In genomic region chr3:112376413-112376812, GRCh38 we compare ENCODE assay signal across 32 cellular contexts. TPM values are rescaled to one million over a fixed set of nuclear protein-coding genes. Genes with fewer than 3 reads are reported as not detected.
A peak's percentile ranks its signal among the peaks of the same experiment; 100 is the strongest.
DNase-seq lines count a peak whose midpoint lies in the region; ATAC-seq and TF ChIP-seq lines count a peak whose summit lies in the region.
"Had no signal": no experiment of that assay in that cellular context is flagged by ENCODE, and none has a peak within 500 bp of the region (broad histone marks: within the 10 kb centered on the region; RNA-seq: fewer than 3 reads in every experiment).

No MANE protein-coding gene starts in this region.

- H3K27ac ChIP-seq in heart left ventricle (peak overlapping the region in 9 of 12 donors; percentile 3 to 85 (median 39)), hepatocyte (peak overlapping the region; percentile 15), thyroid gland (peak overlapping the region; percentile 93 to 97 (median 94)), tibial nerve (no peak overlapping the region)
- H3K27ac ChIP-seq: HL-60, parathyroid adenoma, testis had no signal

- H3K9me3 ChIP-seq in heart left ventricle (no peaks in the 10 kb centered on the region), hepatocyte (ENCODE audit: low read depth) (no peaks in the 10 kb centered on the region), thyroid gland (no peaks in the 10 kb centered on the region), tibial nerve (no peaks in the 10 kb centered on the region), mucosa of descending colon (no peaks in the 10 kb centered on the region)
- H3K9me3 ChIP-seq: BE2C, SK-N-SH, spleen, testis, uterus had no signal

- H3K4me1 ChIP-seq in heart left ventricle: peaks cover 0 to 62% (median 20%) of the 10 kb centered on the region in 12 donors
- H3K4me1 ChIP-seq in hepatocyte (ENCODE audit: insufficient read depth): peaks cover 11% of the 10 kb centered on the region
- peaks cover 54 to 62% of the 10 kb centered on the region in 2 donors for H3K4me1 ChIP-seq in thyroid gland
- peaks cover 0 to 39% (median 9%) of the 10 kb centered on the region in 4 donors for H3K4me1 ChIP-seq in tibial nerve
- no peaks in the 10 kb centered on the region for H3K4me1 ChIP-seq in mucosa of descending colon (ENCODE audit: low read depth)
- H3K4me1 ChIP-seq: BE2C, testis had no signal

- TF ChIP-seq POLR2A in heart left ventricle (IDR thresholded peaks at IDR 0.05) (no peak), thyroid gland (IDR thresholded peaks at IDR 0.05) (no peak), tibial nerve (IDR thresholded peaks at IDR 0.05) (no peak)

- no peaks in the 10 kb centered on the region for H3K9me2 ChIP-seq in hepatocyte (replicated peaks; ENCODE audit: insufficient read depth)
- H3K9me2 ChIP-seq: SK-N-SH had no signal

- ATAC-seq in heart left ventricle (peak in 1 of 4 donors; percentile 23), Right ventricle myocardium superior (ENCODE audit: poor library complexity) (no peak), mucosa of descending colon (no peak), HG03095 (IDR thresholded peaks at IDR 0.05; ENCODE audit: unreplicated experiment) (no peak)
- ATAC-seq: activated CD4-positive, CD25-positive, alpha-beta regulatory T cell treated with anti-CD3 and anti-CD28 coated beads, Interleukin-2, amount 50 U/mL, for 24 hours; activated CD8-positive, alpha-beta T cell treated with anti-CD3 and anti-CD28 coated beads for 36 hours; stimulated activated naive CD8-positive, alpha-beta T cell treated with anti-CD3 and anti-CD28 coated beads, Interleukin-15, Interleukin-2, amounts not matched to agents 100 U/mL and 50 U/mL, for 24 hours had no signal

- H4K20me1 ChIP-seq in hepatocyte (ENCODE audit: insufficient read depth, poor library complexity, severe bottlenecking): no peaks in the 10 kb centered on the region

- no peaks in the 10 kb centered on the region for H3K36me3 ChIP-seq in heart left ventricle
- H3K36me3 ChIP-seq in hepatocyte (replicated peaks; ENCODE audit: insufficient read depth, low read depth): no peaks in the 10 kb centered on the region
- H3K36me3 ChIP-seq in thyroid gland: no peaks in the 10 kb centered on the region
- H3K36me3 ChIP-seq in tibial nerve: no peaks in the 10 kb centered on the region
- no peaks in the 10 kb centered on the region for H3K36me3 ChIP-seq in mucosa of descending colon (ENCODE audit: low read depth)
- H3K36me3 ChIP-seq: BE2C, spleen, uterus had no signal

- no peak overlapping the region for H3K4me2 ChIP-seq in hepatocyte
- H3K4me2 ChIP-seq: SK-N-SH had no signal

- H3K27me3 ChIP-seq in heart left ventricle (no peaks in the 10 kb centered on the region), hepatocyte (no peaks in the 10 kb centered on the region), thyroid gland (no peaks in the 10 kb centered on the region), tibial nerve (no peaks in the 10 kb centered on the region)
- H3K27me3 ChIP-seq: BE2C, spleen, testis, uterus had no signal

- intact Hi-C loops in heart left ventricle (cut with DNase I) (no loop called here), Right ventricle myocardium superior (cut with DNase I) (no loop called here), thyroid gland (cut with DNase I) (no loop called here), mucosa of descending colon (cut with DNase I, micrococcal nuclease) (no loop called here)

- 17 to 33% (median 25%) methylated on average over 4 of the region's 4 CpGs for WGBS in heart left ventricle, 4 donors
- WGBS in hepatocyte (ENCODE audit: low lambda C conversion rate, missing lambda C conversion rate): 69% methylated on average over 4 of the region's 4 CpGs
- 47 to 59% methylated on average over 4 of the region's 4 CpGs for WGBS in thyroid gland, 2 donors
- WGBS in tibial nerve, 2 donors: 50 to 56% methylated on average over 4 of the region's 4 CpGs

- no peak overlapping the region for H2AFZ ChIP-seq in hepatocyte

- no peak overlapping the region for H3K4me3 ChIP-seq in heart left ventricle
- H3K4me3 ChIP-seq in hepatocyte: no peak overlapping the region
- no peak overlapping the region for H3K4me3 ChIP-seq in thyroid gland (replicated peaks in 1 of 3)
- no peak overlapping the region for H3K4me3 ChIP-seq in tibial nerve
- H3K4me3 ChIP-seq in mucosa of descending colon: no peak overlapping the region
- H3K4me3 ChIP-seq: lung, spleen, testis, uterus had no signal

- TF ChIP-seq EP300 in tibial nerve (IDR thresholded peaks at IDR 0.05): no peak

- no peak for TF ChIP-seq CTCF in heart left ventricle (IDR thresholded peaks at IDR 0.05)
- TF ChIP-seq CTCF in hepatocyte (IDR thresholded peaks at IDR 0.05; ENCODE audit: poor library complexity): no peak
- no peak for TF ChIP-seq CTCF in thyroid gland (IDR thresholded peaks at IDR 0.05)
- TF ChIP-seq CTCF in tibial nerve (IDR thresholded peaks at IDR 0.05): no peak
- TF ChIP-seq CTCF in mucosa of descending colon (IDR thresholded peaks at IDR 0.05): no peak

- H3K79me2 ChIP-seq in hepatocyte: no peaks in the 10 kb centered on the region
- H3K79me2 ChIP-seq: parathyroid adenoma had no signal

- no peak for DNase-seq in heart left ventricle
- DNase-seq in Right ventricle myocardium superior: no peak
- DNase-seq in UCSD-AML1 (lab: John Stamatoyannopoulos, UW; ENCODE audit: unreplicated experiment): peak; percentile 38
- DNase-seq in hepatocyte (ENCODE audit: low spot score): no peak
- DNase-seq in thyroid gland: peak; percentile 39 to 46
- no peak for DNase-seq in tibial nerve (ENCODE audit: low spot score in 2 of 2)
- no peak for DNase-seq in mucosa of descending colon
- DNase-seq: activated CD8-positive, alpha-beta T cell treated with anti-CD3 and anti-CD28 coated beads for 36 hours; anterior cingulate cortex; BE2C; effector memory CD4-positive, alpha-beta T cell; GOT3; KBM-7; kidney; MM.1S; NCI-H1436; NCI-H2081; NCI-H526; retina; SK-N-SH; spleen; stimulated activated CD4-positive, alpha-beta T cell treated with anti-CD3 and anti-CD28 coated beads, Interleukin-2, amount 100 ng/mL, for 24 hours; stimulated activated naive CD8-positive, alpha-beta T cell treated with anti-CD3 and anti-CD28 coated beads, Interleukin-15, Interleukin-2, amounts not matched to agents 100 U/mL and 50 U/mL, for 24 hours; testis; uterus had no signal

RNA-seq across cellular contexts. Expression of gene CD200, which starts 43.5 kb away (rescaled TPM):
- 10 to 100 TPM in 1 of 9 donors, 1 to 10 TPM in 3, under 1 TPM in 5; 0.26 to 23.9 (median 0.81) TPM for total RNA-seq in heart left ventricle
- polyA plus RNA-seq in heart left ventricle: under 1 TPM; 0.38 to 0.94 TPM
- total RNA-seq in Right ventricle myocardium superior: 0.91 TPM
- 6.7 and 12.6 TPM in 2 replicates for total RNA-seq in hepatocyte
- 14.2 and 16.8 TPM in 2 replicates for polyA plus RNA-seq in hepatocyte
- total RNA-seq in thyroid gland: 10 to 100 TPM; 13.2 to 18.7 (median 15.8) TPM
- 10 to 100 TPM in 2 of 4 donors, 1 to 10 TPM in 2; 4.5 to 12.6 (median 8.7) TPM for total RNA-seq in tibial nerve
- 1 to 10 TPM; 3.3 to 6.4 (median 3.9) TPM for total RNA-seq in mucosa of descending colon
- total RNA-seq: A673, HFFc6 had no signal

Comparison
In these comparisons a context has a peak if more than half of its experiments do, and no peak if none do; other contexts are left out.
1. DNase-seq: peak in UCSD-AML1 (single experiment) and thyroid gland (2 of 2); none in heart left ventricle (0 of 5), Right ventricle myocardium superior (single experiment), hepatocyte (single experiment), tibial nerve (0 of 2) and mucosa of descending colon (0 of 3).
2. H3K27ac ChIP-seq: peak in heart left ventricle (9 of 12), hepatocyte (single experiment) and thyroid gland (3 of 3); none in tibial nerve (0 of 4).